ENCODE assay signal across 8 cellular contexts in genomic region chr15:39624806-39625205, GRCh38. TPM values are rescaled to one million over a fixed set of nuclear protein-coding genes. Genes with fewer than 3 reads are reported as not detected.
DNase-seq lines count a peak whose midpoint lies in the region; ATAC-seq, FAIRE-seq and TF ChIP-seq lines count a peak whose summit lies in the region.

No MANE protein-coding gene starts in this region.

- ATAC-seq in GM23338 (no peak), left colon (peak; percentile 29), HG03135 (IDR thresholded peaks at IDR 0.05; ENCODE audit: unreplicated experiment) (no peak)

- H3K4me3 Mint-ChIP-seq in GM23338 (no peak overlapping the region), astrocyte (ENCODE audit: unreplicated experiment) (peak overlapping the region; percentile 43)

- H3K79me2 ChIP-seq in GM23338 (replicated peaks; ENCODE audit: insufficient read depth) (no peaks in the 10 kb centered on the region), astrocyte (ENCODE audit: insufficient read depth, low read length) (no peaks in the 10 kb centered on the region)

- no peaks in the 10 kb centered on the region for H3K4me1 ChIP-seq in GM23338 (ENCODE audit: insufficient read depth)
- peaks cover 31% of the 10 kb centered on the region for H3K4me1 ChIP-seq in astrocyte (ENCODE audit: insufficient read depth, low read length)

- H3K9me3 Mint-ChIP-seq in GM23338 = no peaks in the 10 kb centered on the region
- peaks cover 3% of the 10 kb centered on the region for H3K9me3 Mint-ChIP-seq in astrocyte (ENCODE audit: unreplicated experiment)

- no peak overlapping the region for H3K9ac ChIP-seq in astrocyte (ENCODE audit: low read length)

- TF ChIP-seq CTCF in GM23338 (conservative IDR thresholded peaks at IDR 0.05; ENCODE audit: low read depth in 2 of 2) (no peak), astrocyte (IDR thresholded peaks at IDR 0.05; ENCODE audit: insufficient read depth, low read depth, low read length) (no peak)

- DNase-seq in GM23338 (ENCODE audit: low spot score) (no peak), T follicular helper cell (ENCODE audit: low read depth) (peak; percentile 14), astrocyte (ENCODE audit: low read depth) (peak; percentile 92), left colon (peak; percentile 49 to 71), inferior parietal cortex (ENCODE audit: extremely low spot score) (no peak), HuH-7 (ENCODE audit: low spot score) (no peak)
- peak; percentile 46 to 52 for DNase-seq in stimulated activated CD8-positive, alpha-beta memory T cell treated with anti-CD3 and anti-CD28 coated beads, Interleukin-2, amount 100 ng/mL, for 48 hours (ENCODE audit: low read depth in 2 of 2)

- H3K4me1 Mint-ChIP-seq in GM23338 (no peaks in the 10 kb centered on the region; the same call in 2 of the 3 replicates), astrocyte (ENCODE audit: low read depth, unreplicated experiment) (peaks cover 44% of the 10 kb centered on the region)

- no peaks in the 10 kb centered on the region for H3F3A ChIP-seq in GM23338 (replicated peaks; ENCODE audit: low read depth)

- H3K27ac Mint-ChIP-seq in GM23338 = no peak overlapping the region
- H3K27ac Mint-ChIP-seq in astrocyte (ENCODE audit: unreplicated experiment) = peak overlapping the region; percentile 88

- 0 out of 2 replicates have a peak overlapping the region, but pooled peaks have one; percentile 23 for H2AFZ ChIP-seq in GM23338
- H2AFZ ChIP-seq in astrocyte (ENCODE audit: low read depth, low read length) = no peak overlapping the region

- H3K27me3 ChIP-seq in GM23338 (ENCODE audit: insufficient read depth) = no peaks in the 10 kb centered on the region
- no peaks in the 10 kb centered on the region for H3K27me3 ChIP-seq in astrocyte (ENCODE audit: insufficient read depth, low read length)

- no peak overlapping the region for H3K27ac ChIP-seq in GM23338 (ENCODE audit: low read depth)
- peak overlapping the region; percentile 30 for H3K27ac ChIP-seq in astrocyte (ENCODE audit: low read depth, low read length)

- H3K27me3 Mint-ChIP-seq in GM23338 (ENCODE audit: insufficient read depth, low read depth, poor library complexity) (peaks cover 5% of the 10 kb centered on the region), astrocyte (ENCODE audit: low read depth, unreplicated experiment) (no peaks in the 10 kb centered on the region)

- intact Hi-C loops in left colon (cut with DNase I, micrococcal nuclease) = no loop called here

- H4K20me1 ChIP-seq in GM23338 (replicated peaks; ENCODE audit: insufficient read depth) = no peaks in the 10 kb centered on the region
- H4K20me1 ChIP-seq in astrocyte (ENCODE audit: insufficient read depth, low read length) = no peaks in the 10 kb centered on the region

- H3K4me2 ChIP-seq in GM23338 = no peak overlapping the region
- H3K4me2 ChIP-seq in astrocyte (ENCODE audit: low read length) = peak overlapping the region; percentile 44

- H3K9me3 ChIP-seq in astrocyte (ENCODE audit: insufficient read depth, low read depth, low read length) = no peaks in the 10 kb centered on the region

- H3K36me3 Mint-ChIP-seq in GM23338 (ENCODE audit: low read depth) (no peaks in the 10 kb centered on the region), astrocyte (ENCODE audit: low read depth, unreplicated experiment) (peaks cover 12% of the 10 kb centered on the region)

- H3K36me3 ChIP-seq in GM23338 (ENCODE audit: insufficient read depth) (no peaks in the 10 kb centered on the region), astrocyte (ENCODE audit: insufficient read depth, low read length) (no peaks in the 10 kb centered on the region)

- H3K9me2 ChIP-seq in GM23338 (ENCODE audit: insufficient read depth) = 0 out of 2 replicates have a peak, but pooled peaks cover 5% of the 10 kb centered on the region

- FAIRE-seq in astrocyte (lab: Jason Lieb, UNC) = peak; percentile 76

- H3K4me3 ChIP-seq in GM23338 (no peak overlapping the region), astrocyte (ENCODE audit: insufficient read depth, low read depth, low read length) (no peak overlapping the region)

TF ChIP-seq in GM23338, 12 proteins besides CTCF, POLR2A, EP300 and RAD21 (continues in another document):
- no peak for TF ChIP-seq ZNF331 (CRISPR knock-in tag; IDR thresholded peaks at IDR 0.05; ENCODE audit: low read depth)
- no peak for TF ChIP-seq ZNF114 (CRISPR knock-in tag; IDR thresholded peaks at IDR 0.05)
- TF ChIP-seq, protein P1, sequence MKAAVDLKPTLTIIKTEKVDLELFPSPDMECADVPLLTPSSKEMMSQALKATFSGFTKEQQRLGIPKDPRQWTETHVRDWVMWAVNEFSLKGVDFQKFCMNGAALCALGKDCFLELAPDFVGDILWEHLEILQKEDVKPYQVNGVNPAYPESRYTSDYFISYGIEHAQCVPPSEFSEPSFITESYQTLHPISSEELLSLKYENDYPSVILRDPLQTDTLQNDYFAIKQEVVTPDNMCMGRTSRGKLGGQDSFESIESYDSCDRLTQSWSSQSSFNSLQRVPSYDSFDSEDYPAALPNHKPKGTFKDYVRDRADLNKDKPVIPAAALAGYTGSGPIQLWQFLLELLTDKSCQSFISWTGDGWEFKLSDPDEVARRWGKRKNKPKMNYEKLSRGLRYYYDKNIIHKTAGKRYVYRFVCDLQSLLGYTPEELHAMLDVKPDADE (IDR thresholded peaks at IDR 0.05) = no peak
- no peak for TF ChIP-seq ZNF462 (CRISPR knock-in tag; IDR thresholded peaks at IDR 0.05)
- TF ChIP-seq NANOG (IDR thresholded peaks at IDR 0.05; ENCODE audit: borderline replicate concordance) = no peak
- TF ChIP-seq EZH2phosphoT487 (IDR thresholded peaks at IDR 0.05; ENCODE audit: unreplicated experiment) = no peak

RNA-seq across cellular contexts. Expression of gene THBS1, which starts 43.9 kb away (rescaled TPM):
- total RNA-seq in GM23338 (2014; rRNA removed; shearing (Covaris generic)) = 81.3 and 81.9 TPM in 2 replicates
- 14.2 and 21.7 TPM in 2 replicates for polyA plus RNA-seq in GM23338 (2016; fragmentation: Nextera tagmentation; extraction: Ambion mirVana)
- 720 and 820 TPM in 2 replicates for total RNA-seq in astrocyte
- total RNA-seq in left colon = 100 to 1,000 TPM; 174 to 181 TPM

Comparison
In these comparisons a context has a peak if more than half of its experiments do, and no peak if none do; other contexts are left out.
1. DNase-seq: peak in T follicular helper cell (single experiment), astrocyte (single experiment), left colon (2 of 2) and stimulated activated CD8-positive, alpha-beta memory T cell treated with anti-CD3 and anti-CD28 coated beads, Interleukin-2, amount 100 ng/mL, for 48 hours (2 of 2); none in GM23338 (single experiment), inferior parietal cortex (single experiment) and HuH-7 (single experiment).